In the genomic region with DNA sequence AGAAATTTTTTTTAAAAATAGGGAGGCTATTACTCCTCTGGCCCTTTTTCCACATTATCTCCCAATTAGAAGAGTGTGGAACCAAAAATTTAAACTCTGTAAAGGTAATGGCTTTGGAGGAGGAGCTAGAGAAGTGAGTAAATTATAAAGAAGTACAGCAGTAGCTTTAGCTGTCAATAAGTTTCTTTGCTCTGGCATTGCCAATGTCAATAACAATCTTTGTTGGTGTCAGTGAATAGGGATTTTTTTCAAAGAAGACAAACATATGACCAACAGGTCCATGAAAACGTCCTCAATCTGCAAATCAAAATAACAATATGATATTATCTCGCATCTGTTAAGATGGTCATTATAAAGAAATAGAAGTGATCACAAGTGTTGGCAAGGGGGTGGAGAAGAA, we compare ENCODE assay signal across 2 cellular contexts.
TF ChIP-seq lines count a peak whose summit lies in the region.

No MANE protein-coding gene starts in this region.

TF ChIP-seq in HepG2, 621 proteins besides CTCF, POLR2A, EP300 and RAD21 (continued from another document and continues in another):
- TF ChIP-seq, protein P1, sequence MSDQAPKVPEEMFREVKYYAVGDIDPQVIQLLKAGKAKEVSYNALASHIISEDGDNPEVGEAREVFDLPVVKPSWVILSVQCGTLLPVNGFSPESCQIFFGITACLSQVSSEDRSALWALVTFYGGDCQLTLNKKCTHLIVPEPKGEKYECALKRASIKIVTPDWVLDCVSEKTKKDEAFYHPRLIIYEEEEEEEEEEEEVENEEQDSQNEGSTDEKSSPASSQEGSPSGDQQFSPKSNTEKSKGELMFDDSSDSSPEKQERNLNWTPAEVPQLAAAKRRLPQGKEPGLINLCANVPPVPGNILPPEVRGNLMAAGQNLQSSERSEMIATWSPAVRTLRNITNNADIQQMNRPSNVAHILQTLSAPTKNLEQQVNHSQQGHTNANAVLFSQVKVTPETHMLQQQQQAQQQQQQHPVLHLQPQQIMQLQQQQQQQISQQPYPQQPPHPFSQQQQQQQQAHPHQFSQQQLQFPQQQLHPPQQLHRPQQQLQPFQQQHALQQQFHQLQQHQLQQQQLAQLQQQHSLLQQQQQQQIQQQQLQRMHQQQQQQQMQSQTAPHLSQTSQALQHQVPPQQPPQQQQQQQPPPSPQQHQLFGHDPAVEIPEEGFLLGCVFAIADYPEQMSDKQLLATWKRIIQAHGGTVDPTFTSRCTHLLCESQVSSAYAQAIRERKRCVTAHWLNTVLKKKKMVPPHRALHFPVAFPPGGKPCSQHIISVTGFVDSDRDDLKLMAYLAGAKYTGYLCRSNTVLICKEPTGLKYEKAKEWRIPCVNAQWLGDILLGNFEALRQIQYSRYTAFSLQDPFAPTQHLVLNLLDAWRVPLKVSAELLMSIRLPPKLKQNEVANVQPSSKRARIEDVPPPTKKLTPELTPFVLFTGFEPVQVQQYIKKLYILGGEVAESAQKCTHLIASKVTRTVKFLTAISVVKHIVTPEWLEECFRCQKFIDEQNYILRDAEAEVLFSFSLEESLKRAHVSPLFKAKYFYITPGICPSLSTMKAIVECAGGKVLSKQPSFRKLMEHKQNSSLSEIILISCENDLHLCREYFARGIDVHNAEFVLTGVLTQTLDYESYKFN (CRISPR knock-in tag; conservative IDR thresholded peaks at IDR 0.05) = 0 out of 2 replicates have a peak, but pooled peaks have one; percentile 26
- TF ChIP-seq MTF1 (CRISPR knock-in tag; IDR thresholded peaks at IDR 0.05) = no peak
- TF ChIP-seq, protein P2, sequence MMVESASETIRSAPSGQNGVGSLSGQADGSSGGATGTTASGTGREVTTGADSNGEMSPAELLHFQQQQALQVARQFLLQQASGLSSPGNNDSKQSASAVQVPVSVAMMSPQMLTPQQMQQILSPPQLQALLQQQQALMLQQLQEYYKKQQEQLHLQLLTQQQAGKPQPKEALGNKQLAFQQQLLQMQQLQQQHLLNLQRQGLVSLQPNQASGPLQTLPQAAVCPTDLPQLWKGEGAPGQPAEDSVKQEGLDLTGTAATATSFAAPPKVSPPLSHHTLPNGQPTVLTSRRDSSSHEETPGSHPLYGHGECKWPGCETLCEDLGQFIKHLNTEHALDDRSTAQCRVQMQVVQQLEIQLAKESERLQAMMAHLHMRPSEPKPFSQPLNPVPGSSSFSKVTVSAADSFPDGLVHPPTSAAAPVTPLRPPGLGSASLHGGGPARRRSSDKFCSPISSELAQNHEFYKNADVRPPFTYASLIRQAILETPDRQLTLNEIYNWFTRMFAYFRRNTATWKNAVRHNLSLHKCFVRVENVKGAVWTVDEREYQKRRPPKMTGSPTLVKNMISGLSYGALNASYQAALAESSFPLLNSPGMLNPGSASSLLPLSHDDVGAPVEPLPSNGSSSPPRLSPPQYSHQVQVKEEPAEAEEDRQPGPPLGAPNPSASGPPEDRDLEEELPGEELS (CRISPR knock-in tag; IDR thresholded peaks at IDR 0.05) = 0 out of 2 replicates have a peak, but pooled peaks have one; percentile 13
- TF ChIP-seq NFIC (IDR thresholded peaks at IDR 0.05; ENCODE audit: low read length) = 0 out of 2 replicates have a peak, but pooled peaks have one; percentile 20
- TF ChIP-seq, protein P3, sequence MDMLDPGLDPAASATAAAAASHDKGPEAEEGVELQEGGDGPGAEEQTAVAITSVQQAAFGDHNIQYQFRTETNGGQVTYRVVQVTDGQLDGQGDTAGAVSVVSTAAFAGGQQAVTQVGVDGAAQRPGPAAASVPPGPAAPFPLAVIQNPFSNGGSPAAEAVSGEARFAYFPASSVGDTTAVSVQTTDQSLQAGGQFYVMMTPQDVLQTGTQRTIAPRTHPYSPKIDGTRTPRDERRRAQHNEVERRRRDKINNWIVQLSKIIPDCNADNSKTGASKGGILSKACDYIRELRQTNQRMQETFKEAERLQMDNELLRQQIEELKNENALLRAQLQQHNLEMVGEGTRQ (IDR thresholded peaks at IDR 0.05; ENCODE audit: low read depth, low read length) = no peak
- TF ChIP-seq, protein P3 (CRISPR knock-in tag; IDR thresholded peaks at IDR 0.05; ENCODE audit: borderline replicate concordance) = no peak
- TF ChIP-seq, protein P4, sequence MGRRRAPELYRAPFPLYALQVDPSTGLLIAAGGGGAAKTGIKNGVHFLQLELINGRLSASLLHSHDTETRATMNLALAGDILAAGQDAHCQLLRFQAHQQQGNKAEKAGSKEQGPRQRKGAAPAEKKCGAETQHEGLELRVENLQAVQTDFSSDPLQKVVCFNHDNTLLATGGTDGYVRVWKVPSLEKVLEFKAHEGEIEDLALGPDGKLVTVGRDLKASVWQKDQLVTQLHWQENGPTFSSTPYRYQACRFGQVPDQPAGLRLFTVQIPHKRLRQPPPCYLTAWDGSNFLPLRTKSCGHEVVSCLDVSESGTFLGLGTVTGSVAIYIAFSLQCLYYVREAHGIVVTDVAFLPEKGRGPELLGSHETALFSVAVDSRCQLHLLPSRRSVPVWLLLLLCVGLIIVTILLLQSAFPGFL (CRISPR knock-in tag; IDR thresholded peaks at IDR 0.05) = no peak
- TF ChIP-seq, protein P5, sequence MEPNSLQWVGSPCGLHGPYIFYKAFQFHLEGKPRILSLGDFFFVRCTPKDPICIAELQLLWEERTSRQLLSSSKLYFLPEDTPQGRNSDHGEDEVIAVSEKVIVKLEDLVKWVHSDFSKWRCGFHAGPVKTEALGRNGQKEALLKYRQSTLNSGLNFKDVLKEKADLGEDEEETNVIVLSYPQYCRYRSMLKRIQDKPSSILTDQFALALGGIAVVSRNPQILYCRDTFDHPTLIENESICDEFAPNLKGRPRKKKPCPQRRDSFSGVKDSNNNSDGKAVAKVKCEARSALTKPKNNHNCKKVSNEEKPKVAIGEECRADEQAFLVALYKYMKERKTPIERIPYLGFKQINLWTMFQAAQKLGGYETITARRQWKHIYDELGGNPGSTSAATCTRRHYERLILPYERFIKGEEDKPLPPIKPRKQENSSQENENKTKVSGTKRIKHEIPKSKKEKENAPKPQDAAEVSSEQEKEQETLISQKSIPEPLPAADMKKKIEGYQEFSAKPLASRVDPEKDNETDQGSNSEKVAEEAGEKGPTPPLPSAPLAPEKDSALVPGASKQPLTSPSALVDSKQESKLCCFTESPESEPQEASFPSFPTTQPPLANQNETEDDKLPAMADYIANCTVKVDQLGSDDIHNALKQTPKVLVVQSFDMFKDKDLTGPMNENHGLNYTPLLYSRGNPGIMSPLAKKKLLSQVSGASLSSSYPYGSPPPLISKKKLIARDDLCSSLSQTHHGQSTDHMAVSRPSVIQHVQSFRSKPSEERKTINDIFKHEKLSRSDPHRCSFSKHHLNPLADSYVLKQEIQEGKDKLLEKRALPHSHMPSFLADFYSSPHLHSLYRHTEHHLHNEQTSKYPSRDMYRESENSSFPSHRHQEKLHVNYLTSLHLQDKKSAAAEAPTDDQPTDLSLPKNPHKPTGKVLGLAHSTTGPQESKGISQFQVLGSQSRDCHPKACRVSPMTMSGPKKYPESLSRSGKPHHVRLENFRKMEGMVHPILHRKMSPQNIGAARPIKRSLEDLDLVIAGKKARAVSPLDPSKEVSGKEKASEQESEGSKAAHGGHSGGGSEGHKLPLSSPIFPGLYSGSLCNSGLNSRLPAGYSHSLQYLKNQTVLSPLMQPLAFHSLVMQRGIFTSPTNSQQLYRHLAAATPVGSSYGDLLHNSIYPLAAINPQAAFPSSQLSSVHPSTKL (CRISPR knock-in tag; IDR thresholded peaks at IDR 0.05) = peak; percentile 37; the same call in 1 of the 2 replicates

TF ChIP-seq in SK-N-SH treated with all-trans-retinoic acid at 6 μM for 48 hours, 23 proteins besides CTCF, POLR2A, EP300 and RAD21 (continued from another document):
- TF ChIP-seq, protein P6, sequence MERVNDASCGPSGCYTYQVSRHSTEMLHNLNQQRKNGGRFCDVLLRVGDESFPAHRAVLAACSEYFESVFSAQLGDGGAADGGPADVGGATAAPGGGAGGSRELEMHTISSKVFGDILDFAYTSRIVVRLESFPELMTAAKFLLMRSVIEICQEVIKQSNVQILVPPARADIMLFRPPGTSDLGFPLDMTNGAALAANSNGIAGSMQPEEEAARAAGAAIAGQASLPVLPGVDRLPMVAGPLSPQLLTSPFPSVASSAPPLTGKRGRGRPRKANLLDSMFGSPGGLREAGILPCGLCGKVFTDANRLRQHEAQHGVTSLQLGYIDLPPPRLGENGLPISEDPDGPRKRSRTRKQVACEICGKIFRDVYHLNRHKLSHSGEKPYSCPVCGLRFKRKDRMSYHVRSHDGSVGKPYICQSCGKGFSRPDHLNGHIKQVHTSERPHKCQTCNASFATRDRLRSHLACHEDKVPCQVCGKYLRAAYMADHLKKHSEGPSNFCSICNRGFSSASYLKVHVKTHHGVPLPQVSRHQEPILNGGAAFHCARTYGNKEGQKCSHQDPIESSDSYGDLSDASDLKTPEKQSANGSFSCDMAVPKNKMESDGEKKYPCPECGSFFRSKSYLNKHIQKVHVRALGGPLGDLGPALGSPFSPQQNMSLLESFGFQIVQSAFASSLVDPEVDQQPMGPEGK (CRISPR knock-in tag; IDR thresholded peaks at IDR 0.05; ENCODE audit: borderline replicate concordance) = no peak
- TF ChIP-seq ZNF8 (CRISPR knock-in tag; IDR thresholded peaks at IDR 0.05) = no peak
- no peak for TF ChIP-seq ISL1 (CRISPR knock-in tag; IDR thresholded peaks at IDR 0.05)
- TF ChIP-seq TOX (CRISPR knock-in tag; IDR thresholded peaks at IDR 0.05; ENCODE audit: borderline replicate concordance) = no peak
